8 cellular contexts compared by ENCODE assay signal in the genomic region with DNA sequence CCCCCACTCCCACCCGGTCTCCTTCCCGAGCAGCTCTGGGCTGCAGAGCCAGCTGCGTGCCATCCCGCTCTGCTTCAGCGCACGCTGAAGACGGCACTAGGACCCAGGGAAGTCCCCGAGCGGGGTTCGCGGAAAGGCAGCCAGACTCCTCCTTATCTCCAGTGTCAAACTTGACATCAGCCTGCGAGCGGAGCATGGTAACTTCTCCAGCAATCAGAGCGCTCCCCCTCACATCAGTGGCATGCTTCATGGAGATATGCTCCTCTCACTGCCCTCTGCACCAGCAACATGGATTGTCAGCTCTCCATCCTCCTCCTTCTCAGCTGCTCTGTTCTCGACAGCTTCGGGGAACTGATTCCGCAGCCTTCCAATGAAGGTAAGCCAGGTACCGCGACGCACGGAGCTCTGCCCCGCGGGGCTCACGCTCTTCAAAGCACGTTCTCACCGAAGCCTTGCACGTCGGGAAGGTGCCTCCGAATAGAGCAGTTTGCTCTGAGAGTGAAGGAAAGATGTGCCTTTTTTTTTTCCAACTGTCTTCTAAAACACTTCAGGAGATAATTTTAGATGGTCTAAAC. TPM values are rescaled to one million over a fixed set of nuclear protein-coding genes. Genes with fewer than 3 reads are reported as not detected.
DNase-seq lines count a peak whose midpoint lies in the region; TF ChIP-seq lines count a peak whose summit lies in the region.

A gene (plus strand): TSS at position 161 of the 575 bp plus-strand sequence. CDS start 128 bp downstream, at position 289.

- peaks cover 0 to 16% (median 6%) of the 10 kb centered on the region in 4 donors for H3K27me3 ChIP-seq in liver (ENCODE audit: control insufficient read depth in 4 of 4, insufficient read depth in 4 of 4, low read length in 3 of 4)

- TF ChIP-seq RAD21 in liver (IDR thresholded peaks at IDR 0.05) = no peak

- POLR2A ChIA-PET in HEK293 (lab: Yijun Ruan, JAX) = interaction anchor here (0.5 to 1.5 kb wide), 2 partner anchors 26 to 72 kb away, joined by 4 to 5 read pairs; no protein-coding TSS in a partner anchor

- no peak within 1 kb of the TSS for H3K9ac ChIP-seq in liver (ENCODE audit: low read depth in 1 of 2, low read length in 2 of 2)

- DNase-seq in GM10266 (ENCODE audit: extremely low spot score) = peak; percentile 49
- DNase-seq in M059J (ENCODE audit: low read depth) = peak; percentile 25
- DNase-seq in activated CD4-positive, alpha-beta T cell treated with anti-CD3 and anti-CD28 coated beads for 4 hours = peak; percentile 22 to 24
- DNase-seq in ecto neural progenitor cell (ENCODE audit: low spot score) = peak; percentile 85
- DNase-seq in stimulated activated CD4-positive, alpha-beta T cell treated with anti-CD3 and anti-CD28 coated beads, Interleukin-4, amount 100 ng/mL, for 24 hours = peak; percentile 45
- DNase-seq in SW480 (ENCODE audit: low spot score) = no peak

- WGBS in liver = 3% methylated on average over 29 of the region's 29 CpGs

- no peaks in the 10 kb centered on the region; the same call in none of the 2 replicates for H3K4me1 ChIP-seq in HEK293 (ENCODE audit: control insufficient read depth, insufficient read depth, low read length)
- peaks cover 0 to 11% (median 6%) of the 10 kb centered on the region in 4 donors for H3K4me1 ChIP-seq in liver (ENCODE audit: control insufficient read depth in 4 of 4, insufficient read depth in 4 of 4, low read length in 3 of 4)

- CTCF ChIA-PET in HEK293 (lab: Yijun Ruan, JAX) = no interaction called here

- peak within 1 kb of the TSS; percentile 48 for H3K27ac ChIP-seq in HEK293 (ENCODE audit: extremely low read depth, low read depth, low read length)
- no peak within 1 kb of the TSS for H3K27ac ChIP-seq in liver (ENCODE audit: low read depth in 1 of 2, low read length in 2 of 2)

- H3K36me3 ChIP-seq in HEK293 (ENCODE audit: control insufficient read depth in 2 of 2, insufficient read depth in 1 of 2, low read length in 2 of 2) (no peaks in the 10 kb centered on the region), liver (ENCODE audit: control insufficient read depth in 4 of 4, insufficient read depth in 3 of 4, low read depth in 1 of 4, low read length in 3 of 4) (no peaks in the 10 kb centered on the region)

- no peak for TF ChIP-seq CTCF in GM10266 (IDR thresholded peaks at IDR 0.05; ENCODE audit: control insufficient read depth, insufficient read depth, low read depth, missing control alignments)
- TF ChIP-seq CTCF in HEK293 (tag by site-specific recombination; IDR thresholded peaks at IDR 0.05) = peak; percentile 20; the same call in 1 of the 2 replicates
- TF ChIP-seq CTCF in liver (IDR thresholded peaks at IDR 0.05; ENCODE audit: low read depth, low read length, missing input control) = no peak

- peak within 1 kb of the TSS; percentile 60 for H3K4me3 ChIP-seq in HEK293 (ENCODE audit: low read depth, low read length)
- peak within 1 kb of the TSS; percentile 4 to 32 (median 10) for H3K4me3 ChIP-seq in liver (ENCODE audit: low read depth in 1 of 3, low read length in 3 of 3)

- H3K9me3 ChIP-seq in HEK293 (ENCODE audit: control insufficient read depth, insufficient read depth, low read depth, low read length) (no peaks in the 10 kb centered on the region), liver (ENCODE audit: control insufficient read depth in 4 of 4, low read length in 3 of 4) (no peaks in the 10 kb centered on the region)

TF ChIP-seq in HEK293, 187 proteins besides CTCF, POLR2A, EP300 and RAD21 (continues in another document):
- TF ChIP-seq ZNF610 (tag by site-specific recombination; IDR thresholded peaks at IDR 0.05; ENCODE audit: borderline replicate concordance) = peak; percentile 35; the same call in 1 of the 2 replicates
- peak; percentile 74 for TF ChIP-seq MZF1 (tag by site-specific recombination; IDR thresholded peaks at IDR 0.05; ENCODE audit: borderline replicate concordance)
- peak; percentile 51; the same call in 1 of the 2 replicates for TF ChIP-seq ZNF366 (tag by site-specific recombination; conservative IDR thresholded peaks at IDR 0.05)
- 0 out of 2 replicates have a peak, but pooled peaks have one; percentile 36 for TF ChIP-seq ZNF768 (tag by site-specific recombination; IDR thresholded peaks at IDR 0.05)
- peak; percentile 34; the same call in 1 of the 2 replicates for TF ChIP-seq SP3 (tag by site-specific recombination; IDR thresholded peaks at IDR 0.05)
- TF ChIP-seq, protein P1, sequence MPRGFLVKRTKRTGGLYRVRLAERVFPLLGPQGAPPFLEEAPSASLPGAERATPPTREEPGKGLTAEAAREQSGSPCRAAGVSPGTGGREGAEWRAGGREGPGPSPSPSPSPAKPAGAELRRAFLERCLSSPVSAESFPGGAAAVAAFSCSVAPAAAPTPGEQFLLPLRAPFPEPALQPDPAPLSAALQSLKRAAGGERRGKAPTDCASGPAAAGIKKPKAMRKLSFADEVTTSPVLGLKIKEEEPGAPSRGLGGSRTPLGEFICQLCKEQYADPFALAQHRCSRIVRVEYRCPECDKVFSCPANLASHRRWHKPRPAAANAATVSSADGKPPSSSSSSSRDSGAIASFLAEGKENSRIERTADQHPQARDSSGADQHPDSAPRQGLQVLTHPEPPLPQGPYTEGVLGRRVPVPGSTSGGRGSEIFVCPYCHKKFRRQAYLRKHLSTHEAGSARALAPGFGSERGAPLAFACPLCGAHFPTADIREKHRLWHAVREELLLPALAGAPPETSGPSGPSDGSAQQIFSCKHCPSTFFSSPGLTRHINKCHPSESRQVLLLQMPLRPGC (tag by site-specific recombination; IDR thresholded peaks at IDR 0.05) = no peak
- no peak for TF ChIP-seq GLI2 (tag by site-specific recombination; IDR thresholded peaks at IDR 0.05; ENCODE audit: borderline replicate concordance, low read depth)
- TF ChIP-seq KLF8 (tag by site-specific recombination; IDR thresholded peaks at IDR 0.05) = peak; percentile 69
- TF ChIP-seq ZNF837 (tag by site-specific recombination; IDR thresholded peaks at IDR 0.05) = no peak
- no peak for TF ChIP-seq ZNF624 (tag by site-specific recombination; IDR thresholded peaks at IDR 0.05)
- TF ChIP-seq ZEB2 (tag by site-specific recombination; IDR thresholded peaks at IDR 0.05) = 0 out of 2 replicates have a peak, but pooled peaks have one; percentile 56
- peak; percentile 72; the same call in 1 of the 2 replicates for TF ChIP-seq ZFP37 (tag by site-specific recombination; IDR thresholded peaks at IDR 0.05)
- no peak for TF ChIP-seq ZNF112 (tag by site-specific recombination; IDR thresholded peaks at IDR 0.05)
- 0 out of 2 replicates have a peak, but pooled peaks have one; percentile 4 for TF ChIP-seq FEZF1 (tag by site-specific recombination; IDR thresholded peaks at IDR 0.05)
- TF ChIP-seq ZNF433 (tag by site-specific recombination; IDR thresholded peaks at IDR 0.05; ENCODE audit: low read depth) = no peak
- 0 out of 2 replicates have a peak, but pooled peaks have one; percentile 10 for TF ChIP-seq ZNF777 (tag by site-specific recombination; IDR thresholded peaks at IDR 0.05; ENCODE audit: borderline replicate concordance)
- no peak for TF ChIP-seq ZNF514 (tag by site-specific recombination; IDR thresholded peaks at IDR 0.05)

TF ChIP-seq in liver, 16 proteins besides CTCF, POLR2A, EP300 and RAD21:
- TF ChIP-seq FOXA1 (IDR thresholded peaks at IDR 0.05) (no peak), HNF4A (conservative IDR thresholded peaks at IDR 0.05) (no peak), RXRA (IDR thresholded peaks at IDR 0.05) (no peak), GABPA (IDR thresholded peaks at IDR 0.05 in 1 of 2, conservative IDR thresholded peaks at IDR 0.05 in 1 of 2) (no peak)
- TF ChIP-seq, protein P2, sequence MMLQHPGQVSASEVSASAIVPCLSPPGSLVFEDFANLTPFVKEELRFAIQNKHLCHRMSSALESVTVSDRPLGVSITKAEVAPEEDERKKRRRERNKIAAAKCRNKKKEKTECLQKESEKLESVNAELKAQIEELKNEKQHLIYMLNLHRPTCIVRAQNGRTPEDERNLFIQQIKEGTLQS (IDR thresholded peaks at IDR 0.05) = no peak
TF ChIP-seq in liver: peak in this region for 0.

RNA-seq across cellular contexts. Expression of the gene that starts here (rescaled TPM):
- 0.20 TPM in 1 of 2 replicates, not detected in the other for total RNA-seq in M059J (2014; rRNA removed; shearing (Covaris generic))
- 1 to 10 TPM; 1.6 to 2.7 TPM for total RNA-seq in liver
- polyA plus RNA-seq in liver = under 1 TPM; 0.44 to 0.73 TPM

Comparison
In these comparisons a context has a peak if more than half of its experiments do, and no peak if none do; other contexts are left out.
1. Peak in DNase-seq in M059J; RNA of the gene not detected or under 1 TPM.